1 cellular context compared by ENCODE assay signal in the genomic region with DNA sequence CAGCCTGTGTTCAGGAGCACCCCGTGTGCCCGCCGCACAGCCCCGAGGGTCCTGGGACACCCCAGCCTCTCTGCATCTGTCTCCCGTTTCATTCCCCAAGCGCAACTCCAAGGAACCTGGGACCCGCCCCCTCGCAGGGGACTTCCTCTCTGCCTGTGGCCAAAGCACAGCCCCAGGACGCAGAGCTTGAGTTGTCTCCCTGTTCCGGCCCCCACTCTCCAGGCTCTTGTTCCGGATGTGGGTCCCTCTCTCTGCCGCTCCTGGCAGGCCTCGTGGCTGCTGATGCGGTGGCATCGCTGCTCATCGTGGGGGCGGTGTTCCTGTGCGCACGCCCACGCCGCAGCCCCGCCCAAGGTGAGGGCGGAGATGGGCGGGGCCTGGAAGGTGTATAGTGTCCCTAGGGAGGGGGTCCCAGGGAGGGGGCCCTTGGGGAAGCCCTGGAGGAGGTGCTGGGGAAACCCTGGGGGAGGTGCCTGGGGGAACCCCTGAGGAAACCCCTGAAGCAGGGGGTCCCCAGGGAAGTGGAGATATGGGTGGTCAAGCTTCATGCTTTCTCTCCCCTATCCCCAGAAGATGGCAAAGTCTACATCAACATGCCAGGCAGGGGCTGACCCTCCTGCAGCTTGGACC.
A peak's percentile ranks its signal among the peaks of the same experiment; 100 is the strongest.
TF ChIP-seq lines count a peak whose summit lies in the region.

No MANE protein-coding gene starts in this region.

TF ChIP-seq in WTC11, 78 proteins besides CTCF, POLR2A, EP300 and RAD21 (continued from another document):
- TF ChIP-seq HMGXB4 (CRISPR knock-in tag; IDR thresholded peaks at IDR 0.05) (0 out of 2 replicates have a peak, but pooled peaks have one; percentile 29), TP53 (CRISPR knock-in tag; IDR thresholded peaks at IDR 0.05) (no peak), ZNF532 (CRISPR knock-in tag; IDR thresholded peaks at IDR 0.05; ENCODE audit: borderline replicate concordance) (no peak), TEAD1 (CRISPR knock-in tag; IDR thresholded peaks at IDR 0.05) (peak; percentile 37; the same call in 1 of the 2 replicates), JUN (CRISPR knock-in tag; IDR thresholded peaks at IDR 0.05) (no peak), SP1 (CRISPR knock-in tag; conservative IDR thresholded peaks at IDR 0.05) (peak; percentile 90), FOXP4 (CRISPR knock-in tag; IDR thresholded peaks at IDR 0.05) (peak; percentile 62; the same call in 1 of the 2 replicates), ESRRA (CRISPR knock-in tag; IDR thresholded peaks at IDR 0.05; ENCODE audit: borderline replicate concordance) (no peak), NR1H2 (CRISPR knock-in tag; IDR thresholded peaks at IDR 0.05) (no peak), NFATC4 (CRISPR knock-in tag; IDR thresholded peaks at IDR 0.05) (no peak), FOXK1 (CRISPR knock-in tag; IDR thresholded peaks at IDR 0.05) (0 out of 2 replicates have a peak, but pooled peaks have one; percentile 37), ZNF671 (CRISPR knock-in tag; IDR thresholded peaks at IDR 0.05) (no peak), EMX1 (CRISPR knock-in tag; IDR thresholded peaks at IDR 0.05) (no peak), MXD4 (CRISPR knock-in tag; IDR thresholded peaks at IDR 0.05; ENCODE audit: borderline replicate concordance) (no peak)
- TF ChIP-seq, protein P1, sequence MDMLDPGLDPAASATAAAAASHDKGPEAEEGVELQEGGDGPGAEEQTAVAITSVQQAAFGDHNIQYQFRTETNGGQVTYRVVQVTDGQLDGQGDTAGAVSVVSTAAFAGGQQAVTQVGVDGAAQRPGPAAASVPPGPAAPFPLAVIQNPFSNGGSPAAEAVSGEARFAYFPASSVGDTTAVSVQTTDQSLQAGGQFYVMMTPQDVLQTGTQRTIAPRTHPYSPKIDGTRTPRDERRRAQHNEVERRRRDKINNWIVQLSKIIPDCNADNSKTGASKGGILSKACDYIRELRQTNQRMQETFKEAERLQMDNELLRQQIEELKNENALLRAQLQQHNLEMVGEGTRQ (CRISPR knock-in tag; IDR thresholded peaks at IDR 0.05) = 0 out of 2 replicates have a peak, but pooled peaks have one; percentile 38
- TF ChIP-seq, protein P2, sequence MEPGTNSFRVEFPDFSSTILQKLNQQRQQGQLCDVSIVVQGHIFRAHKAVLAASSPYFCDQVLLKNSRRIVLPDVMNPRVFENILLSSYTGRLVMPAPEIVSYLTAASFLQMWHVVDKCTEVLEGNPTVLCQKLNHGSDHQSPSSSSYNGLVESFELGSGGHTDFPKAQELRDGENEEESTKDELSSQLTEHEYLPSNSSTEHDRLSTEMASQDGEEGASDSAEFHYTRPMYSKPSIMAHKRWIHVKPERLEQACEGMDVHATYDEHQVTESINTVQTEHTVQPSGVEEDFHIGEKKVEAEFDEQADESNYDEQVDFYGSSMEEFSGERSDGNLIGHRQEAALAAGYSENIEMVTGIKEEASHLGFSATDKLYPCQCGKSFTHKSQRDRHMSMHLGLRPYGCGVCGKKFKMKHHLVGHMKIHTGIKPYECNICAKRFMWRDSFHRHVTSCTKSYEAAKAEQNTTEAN (CRISPR knock-in tag; IDR thresholded peaks at IDR 0.05) = no peak
- TF ChIP-seq, protein P3, sequence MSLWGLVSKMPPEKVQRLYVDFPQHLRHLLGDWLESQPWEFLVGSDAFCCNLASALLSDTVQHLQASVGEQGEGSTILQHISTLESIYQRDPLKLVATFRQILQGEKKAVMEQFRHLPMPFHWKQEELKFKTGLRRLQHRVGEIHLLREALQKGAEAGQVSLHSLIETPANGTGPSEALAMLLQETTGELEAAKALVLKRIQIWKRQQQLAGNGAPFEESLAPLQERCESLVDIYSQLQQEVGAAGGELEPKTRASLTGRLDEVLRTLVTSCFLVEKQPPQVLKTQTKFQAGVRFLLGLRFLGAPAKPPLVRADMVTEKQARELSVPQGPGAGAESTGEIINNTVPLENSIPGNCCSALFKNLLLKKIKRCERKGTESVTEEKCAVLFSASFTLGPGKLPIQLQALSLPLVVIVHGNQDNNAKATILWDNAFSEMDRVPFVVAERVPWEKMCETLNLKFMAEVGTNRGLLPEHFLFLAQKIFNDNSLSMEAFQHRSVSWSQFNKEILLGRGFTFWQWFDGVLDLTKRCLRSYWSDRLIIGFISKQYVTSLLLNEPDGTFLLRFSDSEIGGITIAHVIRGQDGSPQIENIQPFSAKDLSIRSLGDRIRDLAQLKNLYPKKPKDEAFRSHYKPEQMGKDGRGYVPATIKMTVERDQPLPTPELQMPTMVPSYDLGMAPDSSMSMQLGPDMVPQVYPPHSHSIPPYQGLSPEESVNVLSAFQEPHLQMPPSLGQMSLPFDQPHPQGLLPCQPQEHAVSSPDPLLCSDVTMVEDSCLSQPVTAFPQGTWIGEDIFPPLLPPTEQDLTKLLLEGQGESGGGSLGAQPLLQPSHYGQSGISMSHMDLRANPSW (CRISPR knock-in tag; conservative IDR thresholded peaks at IDR 0.05; ENCODE audit: low read depth) = no peak
